Comparison of ENCODE assay signal across 8 cellular contexts in genomic region chr17:65022751-65023421, GRCh38. TPM values are rescaled to one million over a fixed set of nuclear protein-coding genes. Genes with fewer than 3 reads are reported as not detected.
A peak's percentile ranks its signal among the peaks of the same experiment; 100 is the strongest.
DNase-seq lines count a peak whose midpoint lies in the region; ATAC-seq lines count a peak whose summit lies in the region.

No MANE protein-coding gene starts in this region.

- CTCF ChIA-PET in activated CD4-positive, alpha-beta memory T cell treated with anti-CD3 and anti-CD28 coated beads, Interleukin-2, amount 10 ng/mL, durations not matched to agents 7 days and 5 days (lab: Charles Lee): interaction anchor here (1.3 to 1.9 kb wide), 3 partner anchors 61 to 114 kb away, joined by 4 to 6 read pairs (median 5); partner anchors contain the start of gene RGS9

- POLR2A ChIA-PET in activated CD4-positive, alpha-beta memory T cell treated with anti-CD3 and anti-CD28 coated beads, Interleukin-2, amount 10 ng/mL, durations not matched to agents 7 days and 5 days (lab: Charles Lee): interaction anchor here (0.9 to 3.3 kb wide), 7 partner anchors 34 to 104 kb away, joined by 3 to 16 read pairs (median 4); partner anchors contain the start of genes GNA13 and LRRC37A3

- peak; percentile 68 for DNase-seq in DMS79 treated with DMSO at 0.1 percent for 48 hours (lab: John Stamatoyannopoulos, UW)
- DNase-seq in activated CD4-positive, alpha-beta memory T cell treated with anti-CD3 and anti-CD28 coated beads, Interleukin-2, amount 10 ng/mL, durations not matched to agents 7 days and 5 days: no peak
- peak; percentile 36 for DNase-seq in hepatic stellate cell (ENCODE audit: low spot score)
- DNase-seq in NCI-H128 (lab: John Stamatoyannopoulos, UW; ENCODE audit: unreplicated experiment): no peak
- no peak for DNase-seq in NCI-H2227 (lab: John Stamatoyannopoulos, UW; ENCODE audit: unreplicated experiment)
- no peak for DNase-seq in SIG-M5 treated with dmso at 0.1 percent for 504 hours (lab: John Stamatoyannopoulos, UW; ENCODE audit: unreplicated experiment)

- H3K4me3 Mint-ChIP-seq in activated CD4-positive, alpha-beta memory T cell treated with anti-CD3 and anti-CD28 coated beads, Interleukin-2, amount 10 ng/mL, durations not matched to agents 7 days and 5 days: no peak overlapping the region

- H3K4me1 Mint-ChIP-seq in activated CD4-positive, alpha-beta memory T cell treated with anti-CD3 and anti-CD28 coated beads, Interleukin-2, amount 10 ng/mL, durations not matched to agents 7 days and 5 days: peaks cover 76% of the 10 kb centered on the region

- no peaks in the 10 kb centered on the region for H3K27me3 Mint-ChIP-seq in activated CD4-positive, alpha-beta memory T cell treated with anti-CD3 and anti-CD28 coated beads, Interleukin-2, amount 10 ng/mL, durations not matched to agents 7 days and 5 days

- H3K36me3 Mint-ChIP-seq in activated CD4-positive, alpha-beta memory T cell treated with anti-CD3 and anti-CD28 coated beads, Interleukin-2, amount 10 ng/mL, durations not matched to agents 7 days and 5 days (ENCODE audit: low read depth): peaks cover 39% of the 10 kb centered on the region

- no peaks in the 10 kb centered on the region for H3K9me3 Mint-ChIP-seq in activated CD4-positive, alpha-beta memory T cell treated with anti-CD3 and anti-CD28 coated beads, Interleukin-2, amount 10 ng/mL, durations not matched to agents 7 days and 5 days

- ATAC-seq in GM19351 (IDR thresholded peaks at IDR 0.05; ENCODE audit: unreplicated experiment) (peak; percentile 85), HG03196 (IDR thresholded peaks at IDR 0.05; ENCODE audit: unreplicated experiment) (peak; percentile 88)

- peak overlapping the region; percentile 34 for H3K27ac Mint-ChIP-seq in activated CD4-positive, alpha-beta memory T cell treated with anti-CD3 and anti-CD28 coated beads, Interleukin-2, amount 10 ng/mL, durations not matched to agents 7 days and 5 days

RNA-seq across cellular contexts. Expression of gene GNA13, which starts 33.7 kb away (rescaled TPM):
- 10 to 100 TPM; 95.1 TPM for total RNA-seq in activated CD4-positive, alpha-beta memory T cell treated with anti-CD3 and anti-CD28 coated beads, Interleukin-2, amount 10 ng/mL, durations not matched to agents 7 days and 5 days

Comparison
In these comparisons a context has a peak if more than half of its experiments do, and no peak if none do; other contexts are left out.
1. DNase-seq: peak in DMS79 treated with DMSO at 0.1 percent for 48 hours (single experiment) and hepatic stellate cell (single experiment); none in activated CD4-positive, alpha-beta memory T cell treated with anti-CD3 and anti-CD28 coated beads, Interleukin-2, amount 10 ng/mL, durations not matched to agents 7 days and 5 days (single experiment), NCI-H128 (single experiment), NCI-H2227 (single experiment) and SIG-M5 treated with dmso at 0.1 percent for 504 hours (single experiment).